In genomic region chr17:64017381-64017980, GRCh38 we compare ENCODE assay signal across 9 cellular contexts. TPM values are rescaled to one million over a fixed set of nuclear protein-coding genes. Genes with fewer than 3 reads are reported as not detected.
DNase-seq lines count a peak whose midpoint lies in the region; ATAC-seq and TF ChIP-seq lines count a peak whose summit lies in the region.
"Had no signal": no experiment of that assay in that cellular context is flagged by ENCODE, and none has a peak within 500 bp of the region (broad histone marks: within the 10 kb centered on the region; RNA-seq: fewer than 3 reads in every experiment).

No MANE protein-coding gene starts in this region.

- no TSS peak for BruUV-seq in HCT116 (replicated peaks; lab: Mats Ljungman, UMichigan)

- peak overlapping the region; percentile 70 for H3K27ac Mint-ChIP-seq in activated naive CD8-positive, alpha-beta T cell treated with anti-CD3 and anti-CD28 coated beads, Interleukin-2, amount 10 ng/mL, durations not matched to agents 7 days and 5 days
- H3K27ac Mint-ChIP-seq in neural crest cell (ENCODE audit: unreplicated experiment) = no peak overlapping the region

- no peaks in the 10 kb centered on the region for H3K36me3 Mint-ChIP-seq in activated naive CD8-positive, alpha-beta T cell treated with anti-CD3 and anti-CD28 coated beads, Interleukin-2, amount 10 ng/mL, durations not matched to agents 7 days and 5 days
- no peaks in the 10 kb centered on the region for H3K36me3 Mint-ChIP-seq in neural crest cell (ENCODE audit: low read depth)

- H3K27me3 ChIP-seq in SK-N-SH (ENCODE audit: insufficient read depth) = no peaks in the 10 kb centered on the region; the same call in 1 of the 2 replicates
- no peaks in the 10 kb centered on the region for H3K27me3 ChIP-seq in HCT116 (ENCODE audit: insufficient read depth, low read length)

- no peaks in the 10 kb centered on the region for H3K4me1 ChIP-seq in SK-N-SH (ENCODE audit: control insufficient read depth in 1 of 2, insufficient read depth in 2 of 2, low read depth in 1 of 2, low read length in 1 of 2)
- H3K4me1 ChIP-seq in HCT116 (ENCODE audit: control insufficient read depth in 1 of 2, insufficient read depth in 2 of 2, low read length in 2 of 2) = no peaks in the 10 kb centered on the region

- H3K4me3 Mint-ChIP-seq in activated naive CD8-positive, alpha-beta T cell treated with anti-CD3 and anti-CD28 coated beads, Interleukin-2, amount 10 ng/mL, durations not matched to agents 7 days and 5 days = peak overlapping the region; percentile 78
- H3K4me3 Mint-ChIP-seq in neural crest cell = no peak overlapping the region

- no peaks in the 10 kb centered on the region for H3F3A ChIP-seq in SK-N-SH (replicated peaks; ENCODE audit: insufficient read depth)

- intact Hi-C loops in HCT116 (cut with micrococcal nuclease) (loop anchor here (2.0 to 10.0 kb wide), 2 partner anchors 99 to 607 kb away; partner anchors contain the start of gene GH1), left colon (cut with DNase I, micrococcal nuclease) (no loop called here)

- H3K79me2 ChIP-seq in SK-N-SH (ENCODE audit: insufficient read depth) (no peaks in the 10 kb centered on the region), HCT116 (ENCODE audit: insufficient read depth, low read length) (no peaks in the 10 kb centered on the region)

- TF ChIP-seq RAD21 in SK-N-SH (IDR thresholded peaks at IDR 0.05; ENCODE audit: low read length) (no peak), HCT116 (IDR thresholded peaks at IDR 0.05; ENCODE audit: low read depth) (no peak)

- no peaks in the 10 kb centered on the region for H3K27me3 Mint-ChIP-seq in activated naive CD8-positive, alpha-beta T cell treated with anti-CD3 and anti-CD28 coated beads, Interleukin-2, amount 10 ng/mL, durations not matched to agents 7 days and 5 days
- peaks cover 2% of the 10 kb centered on the region for H3K27me3 Mint-ChIP-seq in neural crest cell (ENCODE audit: low read depth)

- H2AFZ ChIP-seq in SK-N-SH (ENCODE audit: low read depth) (no peak overlapping the region), HCT116 (ENCODE audit: low read depth, low read length, poor library complexity, severe bottlenecking) (peak overlapping the region; percentile 72)

- H4K20me1 ChIP-seq in SK-N-SH (ENCODE audit: insufficient read depth) (no peaks in the 10 kb centered on the region), HCT116 (ENCODE audit: insufficient read depth) (no peaks in the 10 kb centered on the region)

- WGBS in SK-N-SH (ENCODE audit: low lambda C conversion rate) = 73% methylated on average over 2 of the region's 2 CpGs

- H3K27ac ChIP-seq in SK-N-SH (ENCODE audit: low read depth in 2 of 2, low read length in 1 of 2) (no peak overlapping the region), HCT116 (ENCODE audit: low read depth, low read length) (no peak overlapping the region)

- H3K9me2 ChIP-seq in SK-N-SH (no peaks in the 10 kb centered on the region), HCT116 (ENCODE audit: insufficient read depth) (no peaks in the 10 kb centered on the region)

- no peaks in the 10 kb centered on the region for H3K9me3 ChIP-seq in SK-N-SH
- no peaks in the 10 kb centered on the region for H3K9me3 ChIP-seq in HCT116 (ENCODE audit: control insufficient read depth in 1 of 2, insufficient read depth in 1 of 2, low read depth in 1 of 2, low read length in 2 of 2)

- TF ChIP-seq POLR2A in HCT116 (IDR thresholded peaks at IDR 0.05; ENCODE audit: borderline replicate concordance, extremely low read depth, insufficient read depth, insufficient read length) = no peak

- TF ChIP-seq CTCF in SK-N-SH (IDR thresholded peaks at IDR 0.05) (peak; percentile 51), HCT116 (IDR thresholded peaks at IDR 0.05 in 2 of 3, conservative IDR thresholded peaks at IDR 0.05 in 1 of 3; ENCODE audit: borderline replicate concordance in 1 of 3, insufficient read depth in 1 of 3, low read depth in 2 of 3, low read length in 2 of 3) (peak in 2 of 3 experiments; percentile 40 to 50; a peak in 4 of 6 replicates), neural crest cell (conservative IDR thresholded peaks at IDR 0.05) (peak; percentile 54)

- no peak for TF ChIP-seq EP300 in SK-N-SH (IDR thresholded peaks at IDR 0.05; ENCODE audit: borderline replicate concordance in 1 of 2, low read depth in 1 of 2, low read length in 1 of 2)

- H3K9ac ChIP-seq in SK-N-SH (no peak overlapping the region), HCT116 (ENCODE audit: low read length) (no peak overlapping the region)

- DNase-seq in SK-N-SH (no peak), HCT116 (ENCODE audit: low read depth, low spot score) (no peak), neural crest cell (ENCODE audit: low read depth, low spot score) (no peak), left colon (no peak), cortex of kidney (lab: John Stamatoyannopoulos, UW) (no peak), cerebellum (ENCODE audit: low spot score) (no peak)
- DNase-seq in activated naive CD8-positive, alpha-beta T cell treated with anti-CD3 and anti-CD28 coated beads, Interleukin-2, amount 10 ng/mL, durations not matched to agents 7 days and 5 days = no peak

- RAD21 ChIA-PET in HCT116 (lab: Charles Lee; ENCODE audit: low non-redundant PET in 1 of 2, low total read pairs in 2 of 2, uncharacterized antibody in 2 of 2, unreplicated experiment in 2 of 2) = interaction anchor here in 1 of 2 experiments (1.9 kb wide), 1 partner anchor 98 kb away, joined by 5 read pairs; no protein-coding TSS in a partner anchor

- POLR2A ChIA-PET in SK-N-SH (lab: Yijun Ruan, JAX) (no interaction called here), HCT116 (lab: Charles Lee) (no interaction called here)
- POLR2A ChIA-PET in activated naive CD8-positive, alpha-beta T cell treated with anti-CD3 and anti-CD28 coated beads, Interleukin-2, amount 10 ng/mL, durations not matched to agents 7 days and 5 days (lab: Charles Lee) = interaction anchor here (0.6 to 2.7 kb wide), 3 partner anchors 10 to 106 kb away, joined by 4 to 13 read pairs (median 6); partner anchors contain the start of gene PRR29

- H3K36me3 ChIP-seq in SK-N-SH (replicated peaks in 1 of 2; ENCODE audit: control insufficient read depth in 1 of 2, insufficient read depth in 2 of 2, low read length in 1 of 2) (no peaks in the 10 kb centered on the region), HCT116 (ENCODE audit: control insufficient read depth in 1 of 2, insufficient read depth in 2 of 2, low read length in 2 of 2) (no peaks in the 10 kb centered on the region)

- peaks cover 54% of the 10 kb centered on the region for H3K4me1 Mint-ChIP-seq in activated naive CD8-positive, alpha-beta T cell treated with anti-CD3 and anti-CD28 coated beads, Interleukin-2, amount 10 ng/mL, durations not matched to agents 7 days and 5 days
- peaks cover 8% of the 10 kb centered on the region for H3K4me1 Mint-ChIP-seq in neural crest cell

- H3K4me2 ChIP-seq in SK-N-SH (no peak overlapping the region), HCT116 (ENCODE audit: low read length) (no peak overlapping the region)

- H3K4me3 ChIP-seq in SK-N-SH (ENCODE audit: low read depth in 2 of 2, low read length in 1 of 2) (no peak overlapping the region), HCT116 (replicated peaks in 1 of 2; ENCODE audit: low read depth in 1 of 2, low read length in 2 of 2) (no peak overlapping the region)

- CTCF ChIA-PET in SK-N-SH (lab: Yijun Ruan, JAX) (interaction anchor here (0.6 to 17.1 kb wide), 20 partner anchors 10 to 1493 kb away, joined by 3 to 810 read pairs (median 3); partner anchors contain the start of genes CSHL1, ERN1 and GH1), HCT116 (lab: Charles Lee) (interaction anchor here (0.9 to 3.2 kb wide), 6 partner anchors 8 to 116 kb away, joined by 3 to 32 read pairs (median 17); partner anchors contain the start of gene GH1)

- no peaks in the 10 kb centered on the region for H3K9me3 Mint-ChIP-seq in activated naive CD8-positive, alpha-beta T cell treated with anti-CD3 and anti-CD28 coated beads, Interleukin-2, amount 10 ng/mL, durations not matched to agents 7 days and 5 days
- H3K9me3 Mint-ChIP-seq in neural crest cell = no peaks in the 10 kb centered on the region

- ATAC-seq in SK-N-SH treated with all-trans-retinoic acid at 6 μM for 48 hours (no peak), HCT116 (no peak), left colon (no peak)
- no peak for ATAC-seq in activated naive CD8-positive, alpha-beta T cell treated with anti-CD3 and anti-CD28 coated beads, Interleukin-2, amount 10 ng/mL, durations not matched to agents 7 days and 5 days (ENCODE audit: low read depth)

TF ChIP-seq in SK-N-SH, 30 proteins besides CTCF, POLR2A, EP300 and RAD21 (continues in another document):
- TF ChIP-seq TCF12 (IDR thresholded peaks at IDR 0.05) = no peak

TF ChIP-seq in SK-N-SH treated with all-trans-retinoic acid at 6 μM for 48 hours, 23 proteins besides CTCF, POLR2A, EP300 and RAD21 (continues in another document):
- no peak for TF ChIP-seq ZNF8 (CRISPR knock-in tag; IDR thresholded peaks at IDR 0.05)
- no peak for TF ChIP-seq ESRRG (CRISPR knock-in tag; IDR thresholded peaks at IDR 0.05)

TF ChIP-seq in HCT116, 20 proteins besides CTCF, POLR2A, EP300 and RAD21 (continues in another document):
- TF ChIP-seq ELF1 (IDR thresholded peaks at IDR 0.05; ENCODE audit: borderline replicate concordance, low read depth) = no peak
- no peak for TF ChIP-seq EZH2 (IDR thresholded peaks at IDR 0.05)

RNA-seq across cellular contexts. Expression of gene ICAM2, which starts 3.0 kb away (rescaled TPM):
- 0.08 TPM in 1 of 2 replicates, not detected in the other for polyA plus RNA-seq in SK-N-SH (2012; rRNA removed)
- 0.08 and 0.14 TPM in 2 replicates for polyA plus RNA-seq in SK-N-SH (2012; cell fraction: cytosol; rRNA removed)
- 0.23 TPM in 1 of 2 replicates, not detected in the other for polyA plus RNA-seq in SK-N-SH (2012; cell fraction: nucleus; rRNA removed)
- total RNA-seq in HCT116 (2021; ENCODE audit: unreplicated experiment) (0.61 TPM), neural crest cell (not detected in 2 replicates), left colon (10 to 100 TPM in 1 of 2 donors, 1 to 10 TPM in 1; 6.9 to 11.5 TPM), cerebellum (6.3 TPM)
- 0.14 and 0.27 TPM in 2 replicates for polyA plus RNA-seq in HCT116 (2012)
- 10 to 100 TPM; 59.0 to 61.7 TPM for total RNA-seq in activated naive CD8-positive, alpha-beta T cell treated with anti-CD3 and anti-CD28 coated beads, Interleukin-2, amount 10 ng/mL, durations not matched to agents 7 days and 5 days

RNA-seq across cellular contexts. Expression of gene PRR29, which starts 19.3 kb away (rescaled TPM):
- polyA plus RNA-seq in SK-N-SH (2012; rRNA removed) = 2.5 and 2.7 TPM in 2 replicates
- 1.2 and 2.0 TPM in 2 replicates for polyA plus RNA-seq in SK-N-SH (2012; cell fraction: cytosol; rRNA removed)
- 9.8 and 10.5 TPM in 2 replicates for polyA plus RNA-seq in SK-N-SH (2012; cell fraction: nucleus; rRNA removed)
- not detected for total RNA-seq in HCT116 (2021; ENCODE audit: unreplicated experiment)
- not detected in 2 replicates for polyA plus RNA-seq in HCT116 (2012)
- 1 to 10 TPM in 1 of 2 experiments, under 1 TPM in 1; 1.00 to 1.4 TPM for total RNA-seq in activated naive CD8-positive, alpha-beta T cell treated with anti-CD3 and anti-CD28 coated beads, Interleukin-2, amount 10 ng/mL, durations not matched to agents 7 days and 5 days
- 0.82 and 1.4 TPM in 2 replicates for total RNA-seq in neural crest cell
- under 1 TPM in 1 of 2 donors, not detected in 1; 0.22 TPM for total RNA-seq in left colon
- total RNA-seq in cerebellum = 2.5 TPM

RNA-seq across cellular contexts. Expression of gene SCN4A, which starts 44.8 kb away (rescaled TPM):
- polyA plus RNA-seq in SK-N-SH (2012; rRNA removed) = not detected in 2 replicates
- polyA plus RNA-seq in SK-N-SH (2012; cell fraction: cytosol; rRNA removed) = under 0.01 TPM in 1 of 2 replicates, not detected in the other
- not detected in 2 replicates for polyA plus RNA-seq in SK-N-SH (2012; cell fraction: nucleus; rRNA removed)
- 2.7 TPM for total RNA-seq in HCT116 (2021; ENCODE audit: unreplicated experiment)
- 1.4 and 2.9 TPM in 2 replicates for polyA plus RNA-seq in HCT116 (2012)
- total RNA-seq in activated naive CD8-positive, alpha-beta T cell treated with anti-CD3 and anti-CD28 coated beads, Interleukin-2, amount 10 ng/mL, durations not matched to agents 7 days and 5 days = not detected
- 1.6 and 1.9 TPM in 2 replicates for total RNA-seq in neural crest cell
- total RNA-seq in left colon = under 1 TPM in 1 of 2 donors, not detected in 1; 0.20 TPM
- total RNA-seq in cerebellum = 0.09 TPM
- polyA plus RNA-seq: fibroblast of lung had no signal
